ENCODE assay signal across 8 cellular contexts in genomic region chr14:80941241-80942157, GRCh38. TPM values are rescaled to one million over a fixed set of nuclear protein-coding genes. Genes with fewer than 3 reads are reported as not detected.
A peak's percentile ranks its signal among the peaks of the same experiment; 100 is the strongest.
DNase-seq lines count a peak whose midpoint lies in the region; ATAC-seq and TF ChIP-seq lines count a peak whose summit lies in the region.

Gene CEP128 (minus strand): TSS chr14:80941738.

- H3K4me3 ChIP-seq in BLaER1 = peak within 1 kb of the TSS; percentile 80
- H3K4me3 ChIP-seq in coronary artery = peak within 1 kb of the TSS; percentile 79

- H3K4me2 ChIP-seq in BLaER1 = peak within 1 kb of the TSS; percentile 91

- TF ChIP-seq CTCF in coronary artery (IDR thresholded peaks at IDR 0.05) = no peak

- no peaks in the 10 kb centered on the region for H3K27me3 Mint-ChIP-seq in activated CD4-positive, alpha-beta T cell treated with anti-CD3 and anti-CD28 coated beads, Interleukin-2, amount 10 ng/mL, durations not matched to agents 24 days and 14 days

- H3K36me3 Mint-ChIP-seq in activated CD4-positive, alpha-beta T cell treated with anti-CD3 and anti-CD28 coated beads, Interleukin-2, amount 10 ng/mL, durations not matched to agents 24 days and 14 days (ENCODE audit: low read depth) = peaks cover 2% of the 10 kb centered on the region

- intact Hi-C loops in activated CD4-positive, alpha-beta T cell treated with anti-CD3 and anti-CD28 coated beads, Interleukin-2, amount 10 ng/mL, durations not matched to agents 24 days and 14 days (cut with micrococcal nuclease) = loop anchor here (1.0 to 5.0 kb wide), 6 partner anchors 10 to 591 kb away; partner anchors contain the start of gene SEL1L
- intact Hi-C loops in left colon (cut with DNase I, micrococcal nuclease) = no loop called here

- H3K4me1 Mint-ChIP-seq in activated CD4-positive, alpha-beta T cell treated with anti-CD3 and anti-CD28 coated beads, Interleukin-2, amount 10 ng/mL, durations not matched to agents 24 days and 14 days = peaks cover 27% of the 10 kb centered on the region

- DNase-seq in NCI-H524 treated with DMSO at 0.1 percent for 48 hours (lab: John Stamatoyannopoulos, UW) (peak; percentile 99), coronary artery (ENCODE audit: low spot score) (peak; percentile 96), left colon (peak; percentile 95 to 96)
- peak; percentile 95 for DNase-seq in activated CD4-positive, alpha-beta T cell treated with anti-CD3 and anti-CD28 coated beads, Interleukin-2, amount 10 ng/mL, durations not matched to agents 24 days and 14 days
- peak; percentile 72 to 76 for DNase-seq in stimulated activated CD4-positive, alpha-beta T cell treated with anti-CD3 and anti-CD28 coated beads, Interleukin-1b, Interleukin-23, amount 100 ng/mL, for 4 hours (ENCODE audit: low read depth in 2 of 2)

- H3K36me3 ChIP-seq in BLaER1 = 0 out of 2 replicates have a peak, but pooled peaks cover 13% of the 10 kb centered on the region

- H3K4me1 ChIP-seq in BLaER1 = peaks cover 29% of the 10 kb centered on the region

- no peaks in the 10 kb centered on the region for H3K27me3 ChIP-seq in BLaER1

- peak within 1 kb of the TSS; percentile 73 for H3K9ac ChIP-seq in BLaER1

- H3K9me3 Mint-ChIP-seq in activated CD4-positive, alpha-beta T cell treated with anti-CD3 and anti-CD28 coated beads, Interleukin-2, amount 10 ng/mL, durations not matched to agents 24 days and 14 days = no peaks in the 10 kb centered on the region

- H4K20me1 ChIP-seq in BLaER1 = 0 out of 2 replicates have a peak, but pooled peaks cover 7% of the 10 kb centered on the region

- ATAC-seq in GM19324 (IDR thresholded peaks at IDR 0.05; ENCODE audit: low FRiP score, unreplicated experiment) (peak; percentile 99), HG03460 (IDR thresholded peaks at IDR 0.05; ENCODE audit: unreplicated experiment) (peak; percentile 97), left colon (peak; percentile 100)

- peak within 1 kb of the TSS; percentile 71 for H3K27ac ChIP-seq in BLaER1
- peak within 1 kb of the TSS; percentile 33 to 36 for H3K27ac ChIP-seq in coronary artery

- H3K9me3 ChIP-seq in BLaER1 = no peaks in the 10 kb centered on the region

- peak within 1 kb of the TSS; percentile 84 for H3K4me3 Mint-ChIP-seq in activated CD4-positive, alpha-beta T cell treated with anti-CD3 and anti-CD28 coated beads, Interleukin-2, amount 10 ng/mL, durations not matched to agents 24 days and 14 days

- H3K27ac Mint-ChIP-seq in activated CD4-positive, alpha-beta T cell treated with anti-CD3 and anti-CD28 coated beads, Interleukin-2, amount 10 ng/mL, durations not matched to agents 24 days and 14 days = peak within 1 kb of the TSS; percentile 85

RNA-seq across cellular contexts. Expression of gene CEP128, which starts in this region (rescaled TPM):
- total RNA-seq in activated CD4-positive, alpha-beta T cell treated with anti-CD3 and anti-CD28 coated beads, Interleukin-2, amount 10 ng/mL, durations not matched to agents 24 days and 14 days = 20.1 and 20.4 TPM in 2 replicates
- total RNA-seq in left colon = 1 to 10 TPM; 2.7 to 5.6 TPM

Comparison
In these comparisons a context has a peak if more than half of its experiments do, and no peak if none do; other contexts are left out.
1. Peak in every context shown above with its lines: DNase-seq, ATAC-seq, H3K4me3 ChIP-seq and H3K27ac ChIP-seq.